In genomic region chr22:22185217-22185616, GRCh38 we compare ENCODE assay signal across 9 cellular contexts. TPM values are rescaled to one million over a fixed set of nuclear protein-coding genes. Genes with fewer than 3 reads are reported as not detected.
"Had no signal": no experiment of that assay in that cellular context is flagged by ENCODE, and none has a peak within 500 bp of the region (broad histone marks: within the 10 kb centered on the region; RNA-seq: fewer than 3 reads in every experiment).

No MANE protein-coding gene starts in this region.

- H3K27ac Mint-ChIP-seq: H9, IgD-negative memory B cell had no signal

- ATAC-seq: HepG2 had no signal

- H3K27ac ChIP-seq: GM23248, HL-60 had no signal

- H3K27me3 Mint-ChIP-seq: IgD-negative memory B cell had no signal

- H3K4me1 Mint-ChIP-seq: H9 had no signal

- H3K4me3 Mint-ChIP-seq: H9, IgD-negative memory B cell had no signal

- H3K4me3 ChIP-seq: GM23248 had no signal

- DNase-seq: GM23248, H9, HCEC 1CT, KG1 had no signal

RNA-seq across cellular contexts. Expression of gene VPREB1, which starts 59.4 kb away (rescaled TPM):
- total RNA-seq: GM23248, H1, H9, HepG2, HT1080 had no signal
